In the genomic region with DNA sequence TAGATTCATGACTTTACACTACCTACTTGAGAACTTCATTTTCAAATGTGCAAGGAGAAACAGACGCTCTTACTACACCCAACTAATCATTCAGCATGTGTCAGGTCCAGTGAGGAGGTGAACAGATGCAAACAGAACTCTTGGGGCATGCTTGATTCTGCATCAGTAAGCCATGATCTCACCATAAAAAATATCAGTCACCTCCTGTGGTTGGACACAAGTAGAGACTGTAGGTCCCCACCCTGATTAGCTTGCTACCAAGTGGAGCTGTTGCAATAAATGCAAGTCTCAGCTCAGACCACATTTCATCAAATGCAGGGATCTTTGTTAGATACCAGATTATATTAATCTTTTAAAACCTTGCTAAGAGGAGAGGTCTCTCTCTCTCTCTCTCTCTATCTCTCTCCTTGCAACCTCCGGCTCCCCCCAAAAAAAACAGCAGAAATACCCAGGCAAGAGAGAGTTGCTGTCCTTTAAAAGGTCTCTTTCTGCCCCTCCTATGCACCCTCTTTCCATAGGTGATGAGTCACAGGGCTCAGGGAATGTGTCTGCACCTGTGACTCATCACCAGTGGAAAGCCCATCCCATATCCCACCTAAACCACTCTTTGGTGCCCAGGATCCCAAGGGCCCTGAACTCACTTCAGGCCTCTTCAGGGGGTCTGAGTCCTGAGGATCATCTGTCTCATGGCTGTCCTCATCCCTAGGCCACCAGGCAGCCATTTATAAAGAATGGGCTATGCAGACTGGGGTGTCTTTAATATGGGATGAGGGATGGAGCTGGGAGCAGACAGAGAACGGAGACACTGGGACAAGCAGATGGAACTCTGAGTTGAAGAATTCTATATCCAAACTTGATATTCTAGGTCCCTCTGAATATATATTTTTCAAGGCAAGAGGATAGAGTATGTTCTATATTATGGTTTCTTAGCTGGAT, we compare ENCODE assay signal across 2 cellular contexts.
TF ChIP-seq lines count a peak whose summit lies in the region.

No MANE protein-coding gene starts in this region.

TF ChIP-seq in K562, 482 proteins besides CTCF, POLR2A, EP300 and RAD21 (continued from another document):
- TF ChIP-seq JUND (IDR thresholded peaks at IDR 0.05; ENCODE audit: borderline replicate concordance, low read depth, low read length) (peak; percentile 58; the same call in 1 of the 2 replicates), JUND (tag; IDR thresholded peaks at IDR 0.05; ENCODE audit: borderline replicate concordance, low read depth, low read length) (0 out of 3 replicates have a peak, but pooled peaks have one; percentile 29), FOSL1 (tag; conservative IDR thresholded peaks at IDR 0.05) (peak; percentile 46)

TF ChIP-seq in GM23338, 12 proteins besides CTCF, POLR2A, EP300 and RAD21 (continued from another document):
- TF ChIP-seq, protein P1, sequence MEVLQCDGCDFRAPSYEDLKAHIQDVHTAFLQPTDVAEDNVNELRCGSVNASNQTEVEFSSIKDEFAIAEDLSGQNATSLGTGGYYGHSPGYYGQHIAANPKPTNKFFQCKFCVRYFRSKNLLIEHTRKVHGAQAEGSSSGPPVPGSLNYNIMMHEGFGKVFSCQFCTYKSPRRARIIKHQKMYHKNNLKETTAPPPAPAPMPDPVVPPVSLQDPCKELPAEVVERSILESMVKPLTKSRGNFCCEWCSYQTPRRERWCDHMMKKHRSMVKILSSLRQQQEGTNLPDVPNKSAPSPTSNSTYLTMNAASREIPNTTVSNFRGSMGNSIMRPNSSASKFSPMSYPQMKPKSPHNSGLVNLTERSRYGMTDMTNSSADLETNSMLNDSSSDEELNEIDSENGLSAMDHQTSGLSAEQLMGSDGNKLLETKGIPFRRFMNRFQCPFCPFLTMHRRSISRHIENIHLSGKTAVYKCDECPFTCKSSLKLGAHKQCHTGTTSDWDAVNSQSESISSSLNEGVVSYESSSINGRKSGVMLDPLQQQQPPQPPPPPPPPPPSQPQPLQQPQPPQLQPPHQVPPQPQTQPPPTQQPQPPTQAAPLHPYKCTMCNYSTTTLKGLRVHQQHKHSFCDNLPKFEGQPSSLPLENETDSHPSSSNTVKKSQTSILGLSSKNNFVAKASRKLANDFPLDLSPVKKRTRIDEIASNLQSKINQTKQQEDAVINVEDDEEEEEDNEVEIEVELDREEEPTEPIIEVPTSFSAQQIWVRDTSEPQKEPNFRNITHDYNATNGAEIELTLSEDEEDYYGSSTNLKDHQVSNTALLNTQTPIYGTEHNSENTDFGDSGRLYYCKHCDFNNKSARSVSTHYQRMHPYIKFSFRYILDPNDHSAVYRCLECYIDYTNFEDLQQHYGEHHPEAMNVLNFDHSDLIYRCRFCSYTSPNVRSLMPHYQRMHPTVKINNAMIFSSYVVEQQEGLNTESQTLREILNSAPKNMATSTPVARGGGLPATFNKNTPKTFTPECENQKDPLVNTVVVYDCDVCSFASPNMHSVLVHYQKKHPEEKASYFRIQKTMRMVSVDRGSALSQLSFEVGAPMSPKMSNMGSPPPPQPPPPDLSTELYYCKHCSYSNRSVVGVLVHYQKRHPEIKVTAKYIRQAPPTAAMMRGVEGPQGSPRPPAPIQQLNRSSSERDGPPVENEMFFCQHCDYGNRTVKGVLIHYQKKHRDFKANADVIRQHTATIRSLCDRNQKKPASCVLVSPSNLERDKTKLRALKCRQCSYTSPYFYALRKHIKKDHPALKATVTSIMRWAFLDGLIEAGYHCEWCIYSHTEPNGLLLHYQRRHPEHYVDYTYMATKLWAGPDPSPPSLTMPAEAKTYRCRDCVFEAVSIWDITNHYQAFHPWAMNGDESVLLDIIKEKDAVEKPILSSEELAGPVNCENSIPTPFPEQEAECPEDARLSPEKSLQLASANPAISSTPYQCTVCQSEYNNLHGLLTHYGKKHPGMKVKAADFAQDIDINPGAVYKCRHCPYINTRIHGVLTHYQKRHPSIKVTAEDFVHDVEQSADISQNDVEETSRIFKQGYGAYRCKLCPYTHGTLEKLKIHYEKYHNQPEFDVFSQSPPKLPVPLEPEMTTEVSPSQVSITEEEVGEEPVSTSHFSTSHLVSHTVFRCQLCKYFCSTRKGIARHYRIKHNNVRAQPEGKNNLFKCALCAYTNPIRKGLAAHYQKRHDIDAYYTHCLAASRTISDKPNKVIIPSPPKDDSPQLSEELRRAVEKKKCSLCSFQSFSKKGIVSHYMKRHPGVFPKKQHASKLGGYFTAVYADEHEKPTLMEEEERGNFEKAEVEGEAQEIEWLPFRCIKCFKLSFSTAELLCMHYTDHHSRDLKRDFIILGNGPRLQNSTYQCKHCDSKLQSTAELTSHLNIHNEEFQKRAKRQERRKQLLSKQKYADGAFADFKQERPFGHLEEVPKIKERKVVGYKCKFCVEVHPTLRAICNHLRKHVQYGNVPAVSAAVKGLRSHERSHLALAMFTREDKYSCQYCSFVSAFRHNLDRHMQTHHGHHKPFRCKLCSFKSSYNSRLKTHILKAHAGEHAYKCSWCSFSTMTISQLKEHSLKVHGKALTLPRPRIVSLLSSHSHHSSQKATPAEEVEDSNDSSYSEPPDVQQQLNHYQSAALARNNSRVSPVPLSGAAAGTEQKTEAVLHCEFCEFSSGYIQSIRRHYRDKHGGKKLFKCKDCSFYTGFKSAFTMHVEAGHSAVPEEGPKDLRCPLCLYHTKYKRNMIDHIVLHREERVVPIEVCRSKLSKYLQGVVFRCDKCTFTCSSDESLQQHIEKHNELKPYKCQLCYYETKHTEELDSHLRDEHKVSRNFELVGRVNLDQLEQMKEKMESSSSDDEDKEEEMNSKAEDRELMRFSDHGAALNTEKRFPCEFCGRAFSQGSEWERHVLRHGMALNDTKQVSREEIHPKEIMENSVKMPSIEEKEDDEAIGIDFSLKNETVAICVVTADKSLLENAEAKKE (CRISPR knock-in tag; IDR thresholded peaks at IDR 0.05), result no peak
- TF ChIP-seq STAT1 (IDR thresholded peaks at IDR 0.05; ENCODE audit: unreplicated experiment), result no peak
- no peak for TF ChIP-seq NANOG (IDR thresholded peaks at IDR 0.05; ENCODE audit: borderline replicate concordance)
